ENCODE assay signal across 8 cellular contexts in genomic region chrX:107711521-107712041, GRCh38.
DNase-seq lines count a peak whose midpoint lies in the region; ATAC-seq and TF ChIP-seq lines count a peak whose summit lies in the region.

No MANE protein-coding gene starts in this region.

- TF ChIP-seq CTCF in heart left ventricle (IDR thresholded peaks at IDR 0.05), result no peak
- no peak for TF ChIP-seq CTCF in brain microvascular endothelial cell (IDR thresholded peaks at IDR 0.05; ENCODE audit: low read depth, low read length, missing control alignments)

- H3K27me3 ChIP-seq in heart left ventricle (peaks cover 0 to 6% (median 0%) of the 10 kb centered on the region in 9 donors), brain microvascular endothelial cell (replicated peaks) (no peaks in the 10 kb centered on the region), muscle layer of colon (ENCODE audit: control insufficient read depth in 1 of 2, insufficient read depth in 2 of 2, low read length in 2 of 2) (peaks cover 0 to 4% of the 10 kb centered on the region in 2 donors)

- in situ Hi-C loops in brain microvascular endothelial cell (cut with HindIII; ENCODE audit: low pct_ligation_motif_present, low sequenced_read_pairs), result no loop called here

- H3K9me3 ChIP-seq in heart left ventricle (no peaks in the 10 kb centered on the region), muscle layer of colon (ENCODE audit: low read length) (no peaks in the 10 kb centered on the region)

- H3K4me3 ChIP-seq in heart left ventricle, result no peak overlapping the region
- H3K4me3 ChIP-seq in brain microvascular endothelial cell (ENCODE audit: low read depth, low read length), result no peak overlapping the region
- H3K4me3 ChIP-seq in muscle layer of colon (ENCODE audit: low read depth in 1 of 2, low read length in 2 of 2), result no peak overlapping the region
- no peak overlapping the region for H3K4me3 ChIP-seq in urinary bladder (ENCODE audit: low read depth, low read length)

- DNase-seq in heart left ventricle (no peak), Right ventricle myocardium inferior (ENCODE audit: missing footprints) (no peak), brain microvascular endothelial cell (no peak), NCI-H2107 (lab: John Stamatoyannopoulos, UW) (no peak), 8988T (no peak), NCI-H1436 (lab: John Stamatoyannopoulos, UW) (no peak)

- H3K4me1 ChIP-seq in heart left ventricle, result peaks cover 0 to 53% (median 7%) of the 10 kb centered on the region in 12 donors
- peaks cover 26% of the 10 kb centered on the region for H3K4me1 ChIP-seq in muscle layer of colon (ENCODE audit: insufficient read depth, low read length)
- H3K4me1 ChIP-seq in urinary bladder (ENCODE audit: insufficient read depth), result no peaks in the 10 kb centered on the region

- WGBS in heart left ventricle, 4 donors, result 55 to 74% (median 67%) methylated on average over 4 of the region's 4 CpGs
- 71% methylated on average over 4 of the region's 4 CpGs for WGBS in urinary bladder

- intact Hi-C loops in heart left ventricle (cut with DNase I) (loop anchor here in 1 of 10 donors (5.0 kb wide), 1 partner anchor 34 kb away; no protein-coding TSS in a partner anchor), Right ventricle myocardium inferior (cut with DNase I) (no loop called here)

- H3K36me3 ChIP-seq in heart left ventricle (peaks cover 0 to 25% (median 16%) of the 10 kb centered on the region in 9 donors), brain microvascular endothelial cell (replicated peaks) (peaks cover 29% of the 10 kb centered on the region), muscle layer of colon (ENCODE audit: insufficient read depth, low read length) (peaks cover 21% of the 10 kb centered on the region), urinary bladder (ENCODE audit: insufficient read depth) (peaks cover 5% of the 10 kb centered on the region)

- no peak overlapping the region for H3K9ac ChIP-seq in muscle layer of colon (ENCODE audit: low read length)

- no peak for TF ChIP-seq POLR2A in heart left ventricle (IDR thresholded peaks at IDR 0.05)

- peak overlapping the region; percentile 16 to 98 (median 92) for H3K27ac ChIP-seq in heart left ventricle
- peak overlapping the region; percentile 85 for H3K27ac ChIP-seq in brain microvascular endothelial cell
- peak overlapping the region; percentile 72 for H3K27ac ChIP-seq in muscle layer of colon (ENCODE audit: low read depth, low read length)
- H3K27ac ChIP-seq in urinary bladder (ENCODE audit: low read depth), result peak overlapping the region; percentile 89

- ATAC-seq in heart left ventricle (no peak), Right ventricle myocardium inferior (no peak)
